Comparison of ENCODE assay signal across 22 cellular contexts in genomic region chr5:145204741-145205140, GRCh38.
"Had no signal": no experiment of that assay in that cellular context is flagged by ENCODE, and none has a peak within 500 bp of the region (broad histone marks: within the 10 kb centered on the region; RNA-seq: fewer than 3 reads in every experiment).

No MANE protein-coding gene starts in this region.

- H3K36me3 ChIP-seq: adrenal gland, ascending aorta, left ventricle myocardium inferior, pancreas, tibial artery had no signal

- H3K4me1 ChIP-seq: adrenal gland, ascending aorta, left ventricle myocardium inferior, pancreas, psoas muscle, tibial artery had no signal

- H3K27me3 ChIP-seq: adrenal gland, ascending aorta, dorsolateral prefrontal cortex, hepatocyte, pancreas, tibial artery had no signal

- H3K4me3 ChIP-seq: adrenal gland, ascending aorta, dorsolateral prefrontal cortex, hepatocyte, left ventricle myocardium inferior, pancreas, psoas muscle, skin epidermis, tibial artery had no signal

- FAIRE-seq: colon, endothelial cell of umbilical vein, frontal cortex, pancreas, TTC549 had no signal

- ATAC-seq: effector memory CD8-positive, alpha-beta T cell; esophagus mucosa; pancreas; psoas muscle; right cardiac atrium had no signal

- H3K9me3 ChIP-seq: adrenal gland, ascending aorta, left ventricle myocardium inferior, pancreas, psoas muscle, tibial artery had no signal

- DNase-seq: activated gamma-delta T cell treated with Interleukin-2 at 50 U/mL for 16 hours; activated T-cell treated with anti-CD3 and anti-CD28 coated beads, Interleukin-2, amount 50 U/mL, for 1 hour; adrenal gland; central memory CD4-positive, alpha-beta T cell; dorsolateral prefrontal cortex; effector memory CD8-positive, alpha-beta T cell; glutamatergic neuron; left ventricle myocardium inferior; midbrain; right cardiac atrium; stimulated activated CD4-positive, alpha-beta T cell treated with anti-CD3 and anti-CD28 coated beads, Interleukin-1b, Interleukin-23, amount 100 ng/mL, for 48 hours; tibial artery had no signal

- H3K27ac ChIP-seq: adrenal gland, ascending aorta, hepatocyte, left ventricle myocardium inferior, pancreas, psoas muscle, skin epidermis, tibial artery had no signal
